ENCODE assay signal across 8 cellular contexts in genomic region chr10:132685121-132685891, GRCh38.
DNase-seq lines count a peak whose midpoint lies in the region; ATAC-seq and TF ChIP-seq lines count a peak whose summit lies in the region.

No MANE protein-coding gene starts in this region.

- peak; percentile 76 for ATAC-seq in left ventricle myocardium superior
- ATAC-seq in GM18498 (IDR thresholded peaks at IDR 0.05; ENCODE audit: unreplicated experiment) = no peak

- intact Hi-C loops in left ventricle myocardium superior (cut with micrococcal nuclease) = no loop called here
- intact Hi-C loops in spleen (cut with DNase I; ENCODE audit: low total_unique reads) = no loop called here

- H3K36me3 ChIP-seq in spleen = peaks cover 0 to 32% (median 3%) of the 10 kb centered on the region in 6 donors

- no peak for TF ChIP-seq POLR2A in spleen (IDR thresholded peaks at IDR 0.05)

- H3K27ac ChIP-seq in spleen = no peak overlapping the region

- H3K27me3 ChIP-seq in spleen (replicated peaks in 1 of 7) = no peaks in the 10 kb centered on the region

- peaks cover 3 to 28% (median 20%) of the 10 kb centered on the region in 6 donors for H3K4me1 ChIP-seq in spleen

- 59 to 75% (median 61%) methylated on average over 24 to 32 of the region's 32 CpGs for WGBS in spleen, 5 donors

- DNase-seq in activated T-cell treated with anti-CD3 and anti-CD28 coated beads for 24 hours (ENCODE audit: low read depth) (peak; percentile 15), activated T-cell treated with anti-CD3 and anti-CD28 coated beads for 4 hours (no peak), left ventricle myocardium superior (peak; percentile 52), spleen (peak; percentile 83), NCI-H1105 treated with DMSO at 0.1 percent for 48 hours (lab: John Stamatoyannopoulos, UW) (no peak)
- no peak for DNase-seq in effector CD8-positive, alpha-beta T cell (lab: John Stamatoyannopoulos, UW)

- H3K9me3 ChIP-seq in spleen = no peaks in the 10 kb centered on the region

- H3K4me3 ChIP-seq in WI38 (ENCODE audit: low read depth, low read length) (peak overlapping the region; percentile 6; the same call in 1 of the 2 replicates), spleen (no peak overlapping the region)

- no peak for TF ChIP-seq CTCF in WI38 (IDR thresholded peaks at IDR 0.05; ENCODE audit: low read depth, low read length)
- no peak for TF ChIP-seq CTCF in spleen (IDR thresholded peaks at IDR 0.05 in 8 of 11, conservative IDR thresholded peaks at IDR 0.05 in 3 of 11)

Comparison
In these comparisons a context has a peak if more than half of its experiments do, and no peak if none do; other contexts are left out.
1. DNase-seq: peak in activated T-cell treated with anti-CD3 and anti-CD28 coated beads for 24 hours (single experiment), left ventricle myocardium superior (single experiment) and spleen (single experiment); none in activated T-cell treated with anti-CD3 and anti-CD28 coated beads for 4 hours (single experiment), effector CD8-positive, alpha-beta T cell (single experiment) and NCI-H1105 treated with DMSO at 0.1 percent for 48 hours (single experiment).